ENCODE assay signal across 20 cellular contexts in the genomic region with DNA sequence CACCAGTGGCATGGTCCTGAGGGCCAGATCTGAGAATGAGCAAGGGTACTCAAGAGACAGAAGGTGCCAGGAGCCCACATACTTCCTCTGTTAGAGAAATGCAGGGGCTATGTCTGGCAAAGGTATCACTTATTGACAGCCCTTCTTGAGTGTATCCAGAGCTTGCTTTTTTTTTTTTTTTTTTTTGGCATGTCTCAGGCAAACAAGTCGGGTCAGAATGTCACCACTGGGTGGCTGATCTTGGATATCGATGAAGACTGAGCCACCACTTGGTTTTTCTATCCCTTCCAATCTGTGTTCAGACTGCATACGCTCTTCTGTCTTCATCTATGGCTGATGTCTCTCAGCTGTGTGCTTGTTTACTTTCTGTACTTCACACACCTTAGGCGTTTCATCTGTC.
DNase-seq lines count a peak whose midpoint lies in the region; ATAC-seq, FAIRE-seq and TF ChIP-seq lines count a peak whose summit lies in the region.
"Had no signal": no experiment of that assay in that cellular context is flagged by ENCODE, and none has a peak within 500 bp of the region (broad histone marks: within the 10 kb centered on the region; RNA-seq: fewer than 3 reads in every experiment).

No MANE protein-coding gene starts in this region.

- H3K56ac ChIP-seq in IMR-90 (ENCODE audit: extremely low read depth, insufficient read depth, low read length): no peak overlapping the region

- ATAC-seq in A549 (peak; percentile 9 to 29; a peak in 3 of 6 replicates), IMR-90 (ENCODE audit: low read depth) (no peak)
- ATAC-seq: CD8-positive, alpha-beta T cell; HCT116; K562 had no signal

- no peak overlapping the region for H3K27ac Mint-ChIP-seq in endodermal cell
- H3K27ac Mint-ChIP-seq: CD14-positive monocyte; CD8-positive, alpha-beta T cell had no signal

- no peaks in the 10 kb centered on the region for H3K9me1 ChIP-seq in IMR-90 (ENCODE audit: insufficient read depth, low read length)

- H3K4me3 Mint-ChIP-seq in endodermal cell: no peak overlapping the region
- H3K4me3 Mint-ChIP-seq: CD14-positive monocyte; CD8-positive, alpha-beta T cell had no signal

- intact Hi-C loops in IMR-90 (cut with micrococcal nuclease): no loop called here

- no peak for FAIRE-seq in A549 (lab: Jason Lieb, UNC)
- FAIRE-seq: H54, K562 had no signal

- H3K27me3 ChIP-seq in IMR-90 (ENCODE audit: control insufficient read depth, insufficient read depth, low read length) (no peaks in the 10 kb centered on the region), endodermal cell (ENCODE audit: control insufficient read depth, insufficient read depth, low read length, poor library complexity, severe bottlenecking) (no peaks in the 10 kb centered on the region), subcutaneous abdominal adipose tissue (ENCODE audit: control insufficient read depth in 5 of 5, insufficient read depth in 4 of 5, low read length in 5 of 5) (no peaks in the 10 kb centered on the region)
- H3K27me3 ChIP-seq: BE2C had no signal

- no peak overlapping the region for H3K27ac ChIP-seq in A549
- H3K27ac ChIP-seq in IMR-90 (ENCODE audit: insufficient read depth, low read length): no peak overlapping the region
- H3K27ac ChIP-seq in endodermal cell (ENCODE audit: low read depth, low read length): no peak overlapping the region
- H3K27ac ChIP-seq in subcutaneous abdominal adipose tissue (ENCODE audit: low read depth, low read length): peak overlapping the region; percentile 62

- no peak for TF ChIP-seq EP300 in A549 (IDR thresholded peaks at IDR 0.05)

- H3K79me1 ChIP-seq in IMR-90 (ENCODE audit: low read depth in 1 of 2, low read length in 2 of 2): peaks cover 0 to 5% of the 10 kb centered on the region in 2 experiments; a peak in 2 of 4 replicates

- H3K36me3 ChIP-seq in IMR-90 (ENCODE audit: control insufficient read depth, insufficient read depth, low read length): no peaks in the 10 kb centered on the region
- no peaks in the 10 kb centered on the region for H3K36me3 ChIP-seq in endodermal cell (ENCODE audit: control insufficient read depth, insufficient read depth, low read length)
- no peaks in the 10 kb centered on the region for H3K36me3 ChIP-seq in subcutaneous abdominal adipose tissue (ENCODE audit: control insufficient read depth in 5 of 5, insufficient read depth in 5 of 5, low read length in 5 of 5)
- H3K36me3 ChIP-seq: BE2C had no signal

- H3K9ac ChIP-seq in IMR-90 (ENCODE audit: low read depth, low read length) (no peak overlapping the region), endodermal cell (ENCODE audit: extremely low read depth, low read length, poor library complexity, severe bottlenecking) (no peak overlapping the region), subcutaneous abdominal adipose tissue (ENCODE audit: low read length in 5 of 5) (no peak overlapping the region)

- H3K9me3 Mint-ChIP-seq in endodermal cell: no peaks in the 10 kb centered on the region
- H3K9me3 Mint-ChIP-seq: CD8-positive, alpha-beta T cell had no signal

- CTCF ChIA-PET in A549 (lab: Yijun Ruan, JAX) (interaction anchor here (0.6 to 1.7 kb wide), 7 partner anchors 11 to 1417 kb away, joined by 3 to 4 read pairs (median 3); no protein-coding TSS in a partner anchor), IMR-90 (lab: Yijun Ruan, JAX) (interaction anchor here (0.6 kb wide), 1 partner anchor 120 kb away, joined by 3 read pairs; no protein-coding TSS in a partner anchor)

- POLR2A ChIA-PET in A549 (lab: Yijun Ruan, JAX): interaction anchor here (0.6 kb wide), 1 partner anchor 119 kb away, joined by 3 read pairs; no protein-coding TSS in a partner anchor
- POLR2A ChIA-PET in IMR-90 (lab: Charles Lee; ENCODE audit: unreplicated experiment): no interaction called here

- H4K8ac ChIP-seq in IMR-90 (ENCODE audit: low read depth in 2 of 2, low read length in 2 of 2): no peak overlapping the region

- 0 out of 2 replicates have a peak overlapping the region, but pooled peaks have one; percentile 0 for H2AK5ac ChIP-seq in IMR-90 (ENCODE audit: low read depth, low read length)

- no peak overlapping the region for H3K14ac ChIP-seq in IMR-90 (replicated peaks; ENCODE audit: low read depth, low read length)

- TF ChIP-seq POLR2A in A549 (IDR thresholded peaks at IDR 0.05; ENCODE audit: low read length) (no peak), IMR-90 (IDR thresholded peaks at IDR 0.05; ENCODE audit: low read depth, low read length) (no peak)

- H2AFZ ChIP-seq in IMR-90 (replicated peaks; ENCODE audit: low read length, poor library complexity): no peak overlapping the region

- 60% methylated on average over 4 of the region's 4 CpGs for WGBS in A549 (ENCODE audit: missing lambda C conversion rate)
- 57% methylated on average over 3 of the region's 4 CpGs; no CpG with 5 or more reads in 1 of the 2 experiments for WGBS in IMR-90 (ENCODE audit: extremely low coverage in 2 of 2, insufficient read length in 1 of 2), 2 experiments
- whole genome bisulfite sequencing in endodermal cell (ENCODE audit: insufficient coverage in 1 of 2, insufficient read length in 1 of 2), 2 experiments: 90 to 92% methylated on average over 4 of the region's 4 CpGs

- H4K5ac ChIP-seq in IMR-90 (ENCODE audit: low read depth, low read length): no peak overlapping the region

- no peaks in the 10 kb centered on the region for H3K27me3 Mint-ChIP-seq in endodermal cell (ENCODE audit: insufficient read depth)

- no peak overlapping the region for H2BK120ac ChIP-seq in IMR-90 (ENCODE audit: low read depth, low read length)

- no peaks in the 10 kb centered on the region for H3K9me3 ChIP-seq in A549
- no peaks in the 10 kb centered on the region for H3K9me3 ChIP-seq in IMR-90 (ENCODE audit: control insufficient read depth, insufficient read depth, low read length)
- H3K9me3 ChIP-seq in endodermal cell (ENCODE audit: control insufficient read depth, low read length): peaks cover 3% of the 10 kb centered on the region
- peaks cover 0 to 2% (median 0%) of the 10 kb centered on the region in 5 donors for H3K9me3 ChIP-seq in subcutaneous abdominal adipose tissue (ENCODE audit: control insufficient read depth in 5 of 5, low read length in 5 of 5)
- H3K9me3 ChIP-seq: BE2C had no signal

- no peak overlapping the region for H3K23ac ChIP-seq in IMR-90 (ENCODE audit: low read depth, low read length)

- 0 out of 3 replicates have a peak overlapping the region, but pooled peaks have one; percentile 19 for H2BK15ac ChIP-seq in IMR-90 (ENCODE audit: low read depth, low read length)

- dilution Hi-C loops in IMR-90 (cut with HindIII; ENCODE audit: low sequenced_read_pairs, unreplicated experiment): no loop called here

- H2AK9ac ChIP-seq in IMR-90 (replicated peaks; ENCODE audit: low read depth, low read length, poor library complexity): no peak overlapping the region

- H3K4me1 ChIP-seq in A549 (peaks cover 5% of the 10 kb centered on the region; the same call in 2 of the 3 replicates), IMR-90 (ENCODE audit: control insufficient read depth, insufficient read depth, low read length) (peaks cover 10% of the 10 kb centered on the region), endodermal cell (ENCODE audit: control insufficient read depth, insufficient read depth, low read length) (peaks cover 16% of the 10 kb centered on the region), subcutaneous abdominal adipose tissue (ENCODE audit: control insufficient read depth in 5 of 5, insufficient read depth in 5 of 5, low read length in 5 of 5) (peaks cover 6 to 35% (median 18%) of the 10 kb centered on the region in 5 donors)
- H3K4me1 ChIP-seq: BE2C had no signal

- no peaks in the 10 kb centered on the region for H4K20me1 ChIP-seq in IMR-90 (ENCODE audit: insufficient read depth, low read length)

- H3K4me3 ChIP-seq in A549 (no peak overlapping the region), IMR-90 (ENCODE audit: insufficient read depth, low read depth, low read length) (no peak overlapping the region), endodermal cell (ENCODE audit: low read length) (no peak overlapping the region), subcutaneous abdominal adipose tissue (ENCODE audit: low read depth in 1 of 5, low read length in 5 of 5) (no peak overlapping the region)
- H3K4me3 ChIP-seq: K562 had no signal

- no peak for TF ChIP-seq RAD21 in A549 (conservative IDR thresholded peaks at IDR 0.05 in 1 of 2, IDR thresholded peaks at IDR 0.05 in 1 of 2)
- TF ChIP-seq RAD21 in IMR-90 (IDR thresholded peaks at IDR 0.05; ENCODE audit: low read length): no peak

- no peak overlapping the region for H3K4ac ChIP-seq in IMR-90 (ENCODE audit: low read depth, low read length)

- peaks cover 18% of the 10 kb centered on the region for H3K36me3 Mint-ChIP-seq in endodermal cell (ENCODE audit: low read depth)
- H3K36me3 Mint-ChIP-seq: CD14-positive monocyte; CD8-positive, alpha-beta T cell had no signal

- H2BK5ac ChIP-seq in IMR-90 (ENCODE audit: low read depth, low read length, poor library complexity, severe bottlenecking): no peak overlapping the region

- no peak overlapping the region for H2BK20ac ChIP-seq in IMR-90 (ENCODE audit: low read depth, low read length)

- H3K4me1 Mint-ChIP-seq in endodermal cell: peaks cover 24% of the 10 kb centered on the region
- H3K4me1 Mint-ChIP-seq: CD14-positive monocyte had no signal

- in situ Hi-C loops in IMR-90 (cut with MboI; ENCODE audit: low sequenced_read_pairs): no loop called here

- BruUV-seq in IMR-90 (replicated peaks; lab: Mats Ljungman, UMichigan): no TSS peak

- H4K91ac ChIP-seq in IMR-90 (ENCODE audit: insufficient read depth, low read depth, low read length): no peak overlapping the region

- DNase-seq in A549 (ENCODE audit: low read depth in 1 of 2, low spot score in 1 of 2) (peak in 1 of 2 experiments; percentile 23), IMR-90 (no peak), endodermal cell (peak; percentile 57), NCI-H1694 treated with DMSO at 0.1 percent for 48 hours (lab: John Stamatoyannopoulos, UW) (no peak)
- DNase-seq in activated CD4-positive, CD25-positive, alpha-beta regulatory T cell (lab: John Stamatoyannopoulos, UW): no peak
- DNase-seq in stimulated activated CD4-positive, alpha-beta T cell treated with anti-CD3 and anti-CD28 coated beads, Interleukin-2, amount 100 ng/mL, for 24 hours: no peak
- DNase-seq: 8988T; ACHN; BE2C; CD8-positive, alpha-beta T cell; COR-L47; DMS153; DMS79 treated with DMSO at 0.1 percent for 48 hours; EL; GF-D8 had no signal

- 0 out of 2 replicates have a peak overlapping the region, but pooled peaks have one; percentile 64 for H3K18ac ChIP-seq in IMR-90 (ENCODE audit: low read depth, low read length)

- TF ChIP-seq CTCF in A549 (IDR thresholded peaks at IDR 0.05) (no peak), IMR-90 (conservative IDR thresholded peaks at IDR 0.05; ENCODE audit: low read depth, low read length) (no peak), endodermal cell (conservative IDR thresholded peaks at IDR 0.05) (peak; percentile 60)

- no peak overlapping the region for H3K4me2 ChIP-seq in A549
- H3K4me2 ChIP-seq in IMR-90 (ENCODE audit: low read depth, low read length): no peak overlapping the region

TF ChIP-seq in A549, 52 proteins besides CTCF, POLR2A, EP300 and RAD21 (continues in another document):
- TF ChIP-seq EHF (CRISPR knock-in tag; IDR thresholded peaks at IDR 0.05): no peak
- TF ChIP-seq POLR2AphosphoS2 (conservative IDR thresholded peaks at IDR 0.05; ENCODE audit: low read length): no peak

TF ChIP-seq in IMR-90, 13 proteins besides CTCF, POLR2A, EP300 and RAD21 (continues in another document):
- no peak for TF ChIP-seq RFX5 (IDR thresholded peaks at IDR 0.05; ENCODE audit: low read depth, low read length)
- no peak for TF ChIP-seq MAFK (IDR thresholded peaks at IDR 0.05; ENCODE audit: low read depth, low read length)
